20 cellular contexts compared by ENCODE assay signal in genomic region chr14:91357731-91358319, GRCh38. TPM values are rescaled to one million over a fixed set of nuclear protein-coding genes. Genes with fewer than 3 reads are reported as not detected.
A peak's percentile ranks its signal among the peaks of the same experiment; 100 is the strongest.
DNase-seq lines count a peak whose midpoint lies in the region; ATAC-seq and TF ChIP-seq lines count a peak whose summit lies in the region.
"Had no signal": no experiment of that assay in that cellular context is flagged by ENCODE, and none has a peak within 500 bp of the region (broad histone marks: within the 10 kb centered on the region; RNA-seq: fewer than 3 reads in every experiment).

No MANE protein-coding gene starts in this region.

- no peaks in the 10 kb centered on the region for H3K23me2 ChIP-seq in H9 (ENCODE audit: insufficient read length, low read depth, low read length, poor library complexity, severe bottlenecking)

- H3K79me2 ChIP-seq in SU-DHL-6 (ENCODE audit: insufficient read depth, low read length): peaks cover 71% of the 10 kb centered on the region
- 0 out of 2 replicates have a peak, but pooled peaks cover 2% of the 10 kb centered on the region for H3K79me2 ChIP-seq in H9 (ENCODE audit: insufficient read depth, low read length)

- TF ChIP-seq CTCF in CD8-positive, alpha-beta T cell (IDR thresholded peaks at IDR 0.05): no peak
- TF ChIP-seq CTCF in SU-DHL-6 (IDR thresholded peaks at IDR 0.05; ENCODE audit: insufficient read depth, low read length, poor library complexity, severe bottlenecking): peak; percentile 45
- no peak for TF ChIP-seq CTCF in H9 (conservative IDR thresholded peaks at IDR 0.05)

- H3K9me3 ChIP-seq in BLaER1: no peaks in the 10 kb centered on the region
- no peaks in the 10 kb centered on the region for H3K9me3 ChIP-seq in CD8-positive, alpha-beta T cell (ENCODE audit: low read length)
- no peaks in the 10 kb centered on the region for H3K9me3 ChIP-seq in SU-DHL-6 (ENCODE audit: insufficient read depth, low read length)
- H3K9me3 ChIP-seq in H9 (ENCODE audit: control insufficient read depth, low read depth, low read length): no peaks in the 10 kb centered on the region
- H3K9me3 ChIP-seq: colonic mucosa, HAP-1, left lung, tibial nerve had no signal

- no peak overlapping the region for H3K56ac ChIP-seq in H9 (ENCODE audit: insufficient read length, low read depth, low read length)

- H4K91ac ChIP-seq in H9 (ENCODE audit: insufficient read length, low read depth, low read length): no peak overlapping the region

- H3K23ac ChIP-seq in H9 (ENCODE audit: insufficient read length, low read depth, low read length): no peak overlapping the region

- no peak overlapping the region for H2BK5ac ChIP-seq in H9 (ENCODE audit: insufficient read length, low read length)

- H3K18ac ChIP-seq in H9 (ENCODE audit: insufficient read length, low read depth, low read length): no peak overlapping the region

- H2BK20ac ChIP-seq in H9 (ENCODE audit: low read depth, low read length, poor library complexity, severe bottlenecking): no peak overlapping the region

- ATAC-seq in CD8-positive, alpha-beta T cell: peak; percentile 11
- peak; percentile 9 for ATAC-seq in left colon
- ATAC-seq: left lung had no signal

- CTCF ChIA-PET in CD8-positive, alpha-beta T cell (lab: Charles Lee): interaction anchor here (0.7 to 14.1 kb wide), 8 partner anchors 14 to 60 kb away, joined by 3 to 163 read pairs (median 40); partner anchors contain the start of gene CCDC88C

- no peak overlapping the region for H2AFZ ChIP-seq in SU-DHL-6 (ENCODE audit: low read depth, low read length, severe bottlenecking)
- H2AFZ ChIP-seq in H9 (ENCODE audit: low read length): no peak overlapping the region

- peaks cover 90% of the 10 kb centered on the region for H3K4me1 Mint-ChIP-seq in CD8-positive, alpha-beta T cell (ENCODE audit: low read depth)
- peaks cover 26 to 28% of the 10 kb centered on the region in 2 experiments for H3K4me1 Mint-ChIP-seq in H9

- no peak overlapping the region for H4K5ac ChIP-seq in H9 (ENCODE audit: insufficient read length, low read depth, low read length)

- H2BK12ac ChIP-seq in H9 (ENCODE audit: insufficient read length, low read depth, low read length): no peak overlapping the region

- H2BK15ac ChIP-seq in H9 (ENCODE audit: low read depth, low read length): no peak overlapping the region

- no peak overlapping the region for H4K8ac ChIP-seq in H9 (replicated peaks; ENCODE audit: insufficient read length, low read depth, low read length)

- no peaks in the 10 kb centered on the region for H3K9me2 ChIP-seq in SU-DHL-6 (replicated peaks; ENCODE audit: insufficient read depth, low read length)

- H3K36me3 ChIP-seq in BLaER1 (peaks cover 38% of the 10 kb centered on the region), SU-DHL-6 (ENCODE audit: low read length) (no peaks in the 10 kb centered on the region)
- peaks cover 26% of the 10 kb centered on the region for H3K36me3 ChIP-seq in CD8-positive, alpha-beta T cell (ENCODE audit: insufficient read depth, low read length)
- H3K36me3 ChIP-seq: colonic mucosa, HAP-1, tibial nerve had no signal

- H3K36me3 Mint-ChIP-seq in CD8-positive, alpha-beta T cell: peaks cover 72% of the 10 kb centered on the region
- peaks cover 4 to 17% (median 12%) of the 10 kb centered on the region in 3 experiments; a peak in 6 of 7 replicates for H3K36me3 Mint-ChIP-seq in H9 (ENCODE audit: insufficient read depth in 1 of 3, low read depth in 3 of 3)

- H4K20me1 ChIP-seq in BLaER1 (peaks cover 100% of the 10 kb centered on the region), SU-DHL-6 (ENCODE audit: low read depth, low read length) (no peaks in the 10 kb centered on the region), H9 (ENCODE audit: control insufficient read depth, insufficient read depth, insufficient read length) (no peaks in the 10 kb centered on the region)

- peak overlapping the region; percentile 84 for H3K27ac Mint-ChIP-seq in CD8-positive, alpha-beta T cell
- H3K27ac Mint-ChIP-seq in H9: peak overlapping the region in 1 of 3 experiments; percentile 79; a peak in 2 of 7 replicates
- H3K27ac Mint-ChIP-seq: activated CD4-positive, alpha-beta memory T cell treated with anti-CD3 and anti-CD28 coated beads for 36 hours; stimulated activated naive CD8-positive, alpha-beta T cell treated with anti-CD3 and anti-CD28 coated beads, Interleukin-15, Interleukin-2, amounts not matched to agents 100 ng/mL and 50 ng/mL, for 24 hours had no signal

- H3K4me1 ChIP-seq in BLaER1 (peaks cover 89% of the 10 kb centered on the region), H9 (ENCODE audit: insufficient read depth, low read length) (no peaks in the 10 kb centered on the region; the same call in 1 of the 2 replicates)
- peaks cover 81% of the 10 kb centered on the region for H3K4me1 ChIP-seq in CD8-positive, alpha-beta T cell (ENCODE audit: insufficient read depth, low read length)
- H3K4me1 ChIP-seq: colonic mucosa, HAP-1 had no signal

- peak overlapping the region; percentile 82 for H3K4me2 ChIP-seq in BLaER1
- H3K4me2 ChIP-seq in SU-DHL-6 (ENCODE audit: low read depth, low read length, poor library complexity, severe bottlenecking): peak overlapping the region; percentile 84
- H3K4me2 ChIP-seq in H9 (ENCODE audit: insufficient read depth, insufficient read length, low read length): no peak overlapping the region

- H3K27me3 ChIP-seq in BLaER1: no peaks in the 10 kb centered on the region
- H3K27me3 ChIP-seq in CD8-positive, alpha-beta T cell (ENCODE audit: insufficient read depth, low read length): no peaks in the 10 kb centered on the region
- H3K27me3 ChIP-seq in SU-DHL-6 (ENCODE audit: low read length): no peaks in the 10 kb centered on the region
- H3K27me3 ChIP-seq in H9 (ENCODE audit: insufficient read depth, low read length): no peaks in the 10 kb centered on the region
- H3K27me3 ChIP-seq: colonic mucosa, left lung had no signal

- no peak overlapping the region for H2AK5ac ChIP-seq in H9 (ENCODE audit: insufficient read length, low read length)

- intact Hi-C loops in CD8-positive, alpha-beta T cell (cut with DNase I, micrococcal nuclease): loop anchor here in 1 of 2 experiments (5.0 kb wide), 1 partner anchor 39 kb away; no protein-coding TSS in a partner anchor
- intact Hi-C loops in left colon (cut with DNase I, micrococcal nuclease) (no loop called here), posterior vena cava (cut with DNase I) (no loop called here)

- H3F3A ChIP-seq in SU-DHL-6 (ENCODE audit: insufficient read depth): peaks cover 65% of the 10 kb centered on the region

- POLR2A ChIA-PET in CD8-positive, alpha-beta T cell (lab: Charles Lee): interaction anchor here (1.3 to 5.9 kb wide), 7 partner anchors 12 to 60 kb away, joined by 3 to 33 read pairs (median 4); partner anchors contain the start of gene CCDC88C

- no peak overlapping the region for H3T11ph ChIP-seq in H9 (ENCODE audit: low read length)

- H2BK120ac ChIP-seq in H9 (ENCODE audit: low read depth, low read length, poor library complexity, severe bottlenecking): no peak overlapping the region

- no peak overlapping the region for H3K4ac ChIP-seq in H9 (ENCODE audit: low read depth, low read length)

- H3K14ac ChIP-seq in H9 (ENCODE audit: insufficient read depth, low read length): no peak overlapping the region

- peaks cover 4% of the 10 kb centered on the region for H3K79me1 ChIP-seq in H9 (ENCODE audit: insufficient read depth, low read depth, low read length, poor library complexity, severe bottlenecking)

- no peaks in the 10 kb centered on the region for H3K9me3 Mint-ChIP-seq in CD8-positive, alpha-beta T cell
- H3K9me3 Mint-ChIP-seq in H9: no peaks in the 10 kb centered on the region
- H3K9me3 Mint-ChIP-seq: activated CD4-positive, alpha-beta memory T cell treated with anti-CD3 and anti-CD28 coated beads for 36 hours; brain; stimulated activated naive CD8-positive, alpha-beta T cell treated with anti-CD3 and anti-CD28 coated beads, Interleukin-15, Interleukin-2, amounts not matched to agents 100 ng/mL and 50 ng/mL, for 24 hours had no signal

- WGBS in H9 (ENCODE audit: extremely low coverage, insufficient read length, low lambda C conversion rate): no CpG with 5 or more reads among the region's 17 CpGs

- H3K27me3 Mint-ChIP-seq in CD8-positive, alpha-beta T cell (ENCODE audit: low read depth): no peaks in the 10 kb centered on the region
- H3K27me3 Mint-ChIP-seq in H9 (ENCODE audit: low read depth): no peaks in the 10 kb centered on the region
- H3K27me3 Mint-ChIP-seq: activated CD4-positive, alpha-beta memory T cell treated with anti-CD3 and anti-CD28 coated beads for 36 hours; stimulated activated naive CD8-positive, alpha-beta T cell treated with anti-CD3 and anti-CD28 coated beads, Interleukin-15, Interleukin-2, amounts not matched to agents 100 ng/mL and 50 ng/mL, for 24 hours had no signal

- peak overlapping the region; percentile 10; the same call in 1 of the 2 replicates for H3K27ac ChIP-seq in BLaER1
- no peak overlapping the region for H3K27ac ChIP-seq in CD8-positive, alpha-beta T cell (ENCODE audit: low read depth, low read length)
- H3K27ac ChIP-seq in SU-DHL-6 (ENCODE audit: low read depth, low read length): peak overlapping the region; percentile 99
- H3K27ac ChIP-seq in H9 (ENCODE audit: insufficient read length, low read depth, low read length): no peak overlapping the region
- H3K27ac ChIP-seq: colonic mucosa, left lung, tibial nerve had no signal

- H3K9ac ChIP-seq in BLaER1: no peak overlapping the region
- H3K9ac ChIP-seq in SU-DHL-6 (ENCODE audit: low read length): peak overlapping the region; percentile 62
- no peak overlapping the region for H3K9ac ChIP-seq in H9 (ENCODE audit: extremely low read depth, insufficient read length, low read length)

- DNase-seq in CD8-positive, alpha-beta T cell: peak in 1 of 7 experiments; percentile 35
- DNase-seq in left colon: no peak
- DNase-seq in H9: no peak
- DNase-seq in SW 1271 (lab: John Stamatoyannopoulos, UW): no peak
- no peak for DNase-seq in hepatic stellate cell (ENCODE audit: low spot score)
- no peak for DNase-seq in posterior vena cava (ENCODE audit: low spot score)
- DNase-seq: activated CD4-positive, alpha-beta memory T cell treated with anti-CD3 and anti-CD28 coated beads for 36 hours; colonic mucosa; NCI-H1105 treated with DMSO at 0.1 percent for 48 hours; NCI-H2107; NCI-H510A treated with DMSO at 0.1 percent for 48 hours; stimulated activated CD4-positive, alpha-beta T cell treated with anti-CD3 and anti-CD28 coated beads, Interleukin-2, amount 100 ng/mL, for 48 hours had no signal

- H3K4me3 Mint-ChIP-seq in CD8-positive, alpha-beta T cell: peak overlapping the region; percentile 62
- no peak overlapping the region for H3K4me3 Mint-ChIP-seq in H9
- H3K4me3 Mint-ChIP-seq: activated CD4-positive, alpha-beta memory T cell treated with anti-CD3 and anti-CD28 coated beads for 36 hours; brain; stimulated activated naive CD8-positive, alpha-beta T cell treated with anti-CD3 and anti-CD28 coated beads, Interleukin-15, Interleukin-2, amounts not matched to agents 100 ng/mL and 50 ng/mL, for 24 hours had no signal

- no peak overlapping the region for H3K4me3 ChIP-seq in BLaER1
- H3K4me3 ChIP-seq in CD8-positive, alpha-beta T cell (ENCODE audit: low read depth, low read length): no peak overlapping the region
- H3K4me3 ChIP-seq in SU-DHL-6 (ENCODE audit: insufficient read depth, low read length, poor library complexity, severe bottlenecking): peak overlapping the region; percentile 38
- H3K4me3 ChIP-seq: colonic mucosa, HAP-1, left lung, skin epidermis, tibial nerve had no signal

RNA-seq across cellular contexts. Expression of gene CCDC88C, which starts 59.8 kb away (rescaled TPM):
- total RNA-seq in CD8-positive, alpha-beta T cell: 100 to 1,000 TPM; 266 to 273 TPM
- total RNA-seq in left colon: 10 to 100 TPM; 52.4 to 65.8 TPM
- total RNA-seq in H9 (2021): 46.6 and 52.4 TPM in 2 replicates
- 10 to 100 TPM in 1 of 2 donors, 1 to 10 TPM in 1; 7.2 to 14.9 TPM for total RNA-seq in posterior vena cava

Comparison
In these comparisons a context has a peak if more than half of its experiments do, and no peak if none do; other contexts are left out.
1. H3K27ac ChIP-seq: peak in BLaER1 (single experiment) and SU-DHL-6 (single experiment); none in CD8-positive, alpha-beta T cell (single experiment) and H9 (single experiment).